ENCODE assay signal across 1 cellular context in the genomic region with DNA sequence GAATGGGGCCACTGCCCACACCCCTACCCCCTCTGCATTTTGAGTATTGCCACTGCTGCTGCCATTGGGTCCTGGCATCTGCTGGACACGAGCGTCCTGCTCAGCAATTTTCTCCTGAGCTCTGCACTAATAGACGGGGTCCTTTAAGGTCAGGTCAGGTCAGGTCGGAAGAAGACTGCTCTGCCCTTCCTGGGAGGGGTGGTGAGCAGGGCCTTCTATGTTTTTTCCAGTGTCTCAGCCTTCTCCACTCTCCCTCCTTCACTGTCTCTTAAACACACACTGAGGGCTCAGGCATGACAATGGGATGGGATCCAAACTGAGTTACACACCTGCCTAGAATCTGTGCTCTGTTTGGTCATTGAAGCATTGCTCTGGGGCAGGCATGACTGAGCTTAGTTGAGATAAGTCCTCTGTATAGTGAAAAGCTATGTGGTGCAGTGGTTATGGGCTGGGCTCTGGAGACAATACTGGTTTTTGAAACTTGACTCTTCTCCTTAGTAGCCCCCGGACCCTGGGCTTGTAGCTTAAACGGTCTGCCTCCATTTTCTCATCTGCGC.
A peak's percentile ranks its signal among the peaks of the same experiment; 100 is the strongest.
TF ChIP-seq lines count a peak whose summit lies in the region.

No MANE protein-coding gene starts in this region.

TF ChIP-seq in HepG2, 621 proteins besides CTCF, POLR2A, EP300 and RAD21:
- TF ChIP-seq, protein P1, sequence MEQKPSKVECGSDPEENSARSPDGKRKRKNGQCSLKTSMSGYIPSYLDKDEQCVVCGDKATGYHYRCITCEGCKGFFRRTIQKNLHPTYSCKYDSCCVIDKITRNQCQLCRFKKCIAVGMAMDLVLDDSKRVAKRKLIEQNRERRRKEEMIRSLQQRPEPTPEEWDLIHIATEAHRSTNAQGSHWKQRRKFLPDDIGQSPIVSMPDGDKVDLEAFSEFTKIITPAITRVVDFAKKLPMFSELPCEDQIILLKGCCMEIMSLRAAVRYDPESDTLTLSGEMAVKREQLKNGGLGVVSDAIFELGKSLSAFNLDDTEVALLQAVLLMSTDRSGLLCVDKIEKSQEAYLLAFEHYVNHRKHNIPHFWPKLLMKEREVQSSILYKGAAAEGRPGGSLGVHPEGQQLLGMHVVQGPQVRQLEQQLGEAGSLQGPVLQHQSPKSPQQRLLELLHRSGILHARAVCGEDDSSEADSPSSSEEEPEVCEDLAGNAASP (CRISPR knock-in tag; IDR thresholded peaks at IDR 0.05; ENCODE audit: borderline replicate concordance) = peak; percentile 33; the same call in 1 of the 2 replicates
- TF ChIP-seq, protein P2, sequence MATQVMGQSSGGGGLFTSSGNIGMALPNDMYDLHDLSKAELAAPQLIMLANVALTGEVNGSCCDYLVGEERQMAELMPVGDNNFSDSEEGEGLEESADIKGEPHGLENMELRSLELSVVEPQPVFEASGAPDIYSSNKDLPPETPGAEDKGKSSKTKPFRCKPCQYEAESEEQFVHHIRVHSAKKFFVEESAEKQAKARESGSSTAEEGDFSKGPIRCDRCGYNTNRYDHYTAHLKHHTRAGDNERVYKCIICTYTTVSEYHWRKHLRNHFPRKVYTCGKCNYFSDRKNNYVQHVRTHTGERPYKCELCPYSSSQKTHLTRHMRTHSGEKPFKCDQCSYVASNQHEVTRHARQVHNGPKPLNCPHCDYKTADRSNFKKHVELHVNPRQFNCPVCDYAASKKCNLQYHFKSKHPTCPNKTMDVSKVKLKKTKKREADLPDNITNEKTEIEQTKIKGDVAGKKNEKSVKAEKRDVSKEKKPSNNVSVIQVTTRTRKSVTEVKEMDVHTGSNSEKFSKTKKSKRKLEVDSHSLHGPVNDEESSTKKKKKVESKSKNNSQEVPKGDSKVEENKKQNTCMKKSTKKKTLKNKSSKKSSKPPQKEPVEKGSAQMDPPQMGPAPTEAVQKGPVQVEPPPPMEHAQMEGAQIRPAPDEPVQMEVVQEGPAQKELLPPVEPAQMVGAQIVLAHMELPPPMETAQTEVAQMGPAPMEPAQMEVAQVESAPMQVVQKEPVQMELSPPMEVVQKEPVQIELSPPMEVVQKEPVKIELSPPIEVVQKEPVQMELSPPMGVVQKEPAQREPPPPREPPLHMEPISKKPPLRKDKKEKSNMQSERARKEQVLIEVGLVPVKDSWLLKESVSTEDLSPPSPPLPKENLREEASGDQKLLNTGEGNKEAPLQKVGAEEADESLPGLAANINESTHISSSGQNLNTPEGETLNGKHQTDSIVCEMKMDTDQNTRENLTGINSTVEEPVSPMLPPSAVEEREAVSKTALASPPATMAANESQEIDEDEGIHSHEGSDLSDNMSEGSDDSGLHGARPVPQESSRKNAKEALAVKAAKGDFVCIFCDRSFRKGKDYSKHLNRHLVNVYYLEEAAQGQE (IDR thresholded peaks at IDR 0.05; ENCODE audit: borderline replicate concordance in 1 of 2, low read depth in 1 of 2, low read length in 2 of 2) = no peak
- peak; percentile 64 for TF ChIP-seq RBM22 (optimal IDR thresholded peaks at IDR 0.05; ENCODE audit: low read length)
